18 cellular contexts compared by ENCODE assay signal in genomic region chrX:91039777-91040176, GRCh38.
DNase-seq lines count a peak whose midpoint lies in the region; FAIRE-seq and TF ChIP-seq lines count a peak whose summit lies in the region.
"Had no signal": no experiment of that assay in that cellular context is flagged by ENCODE, and none has a peak within 500 bp of the region (broad histone marks: within the 10 kb centered on the region; RNA-seq: fewer than 3 reads in every experiment).

No MANE protein-coding gene starts in this region.

- H2BK12ac ChIP-seq in trophoblast cell (ENCODE audit: low read length), result no peak overlapping the region

- no peaks in the 10 kb centered on the region for H3K27me3 Mint-ChIP-seq in neural progenitor cell (ENCODE audit: insufficient read depth, low read depth)
- H3K27me3 Mint-ChIP-seq: B cell had no signal

- WGBS in trophoblast cell (ENCODE audit: extremely low coverage, insufficient coverage, insufficient read length), result no CpG with 5 or more reads among the region's 2 CpGs

- H3K27me3 ChIP-seq in neural progenitor cell, result no peaks in the 10 kb centered on the region
- no peaks in the 10 kb centered on the region for H3K27me3 ChIP-seq in trophoblast cell (ENCODE audit: insufficient read depth, low read length)

- H3K4ac ChIP-seq in trophoblast cell (ENCODE audit: low read depth, low read length), result no peak overlapping the region

- H3K9me3 ChIP-seq in neural progenitor cell (ENCODE audit: low read depth), result no peaks in the 10 kb centered on the region
- no peaks in the 10 kb centered on the region for H3K9me3 ChIP-seq in trophoblast cell (ENCODE audit: insufficient read depth, low read depth, low read length)
- H3K9me3 ChIP-seq: HAP-1 had no signal

- no peak overlapping the region for H2AK5ac ChIP-seq in trophoblast cell (ENCODE audit: low read length)

- no peak overlapping the region for H3K14ac ChIP-seq in trophoblast cell (ENCODE audit: low read length)

- H3K4me3 Mint-ChIP-seq in neural progenitor cell, result no peak overlapping the region
- H3K4me3 Mint-ChIP-seq: B cell; CD8-positive, alpha-beta T cell had no signal

- H3K23ac ChIP-seq in trophoblast cell (ENCODE audit: low read length), result no peak overlapping the region

- H3K18ac ChIP-seq in trophoblast cell (ENCODE audit: low read length), result no peak overlapping the region

- H3K9ac ChIP-seq in neural progenitor cell, result no peak overlapping the region
- H3K9ac ChIP-seq in trophoblast cell (ENCODE audit: low read length), result no peak overlapping the region
- H3K9ac ChIP-seq: BLaER1 treated with 17β-estradiol and CSF1 and Interleukin-3, amounts not matched to agents 10 nM and 100 nM had no signal

- TF ChIP-seq CTCF in neural progenitor cell (IDR thresholded peaks at IDR 0.05), result no peak

- no peak overlapping the region for H3K4me3 ChIP-seq in neural progenitor cell
- no peak overlapping the region for H3K4me3 ChIP-seq in trophoblast cell (ENCODE audit: low read depth, low read length)
- H3K4me3 ChIP-seq: BLaER1 treated with 17β-estradiol and CSF1 and Interleukin-3, amounts not matched to agents 10 nM and 100 nM; HAP-1 had no signal

- no peak overlapping the region for H3K27ac ChIP-seq in neural progenitor cell
- no peak overlapping the region for H3K27ac ChIP-seq in trophoblast cell (ENCODE audit: low read depth, low read length)
- H3K27ac ChIP-seq: BLaER1 treated with 17β-estradiol and CSF1 and Interleukin-3, amounts not matched to agents 10 nM and 100 nM had no signal

- H3K4me1 ChIP-seq in neural progenitor cell, result no peaks in the 10 kb centered on the region
- H3K4me1 ChIP-seq in trophoblast cell (ENCODE audit: control insufficient read depth in 1 of 2, insufficient read depth in 2 of 2, low read length in 2 of 2), result no peaks in the 10 kb centered on the region
- H3K4me1 ChIP-seq: BLaER1 treated with 17β-estradiol and CSF1 and Interleukin-3, amounts not matched to agents 10 nM and 100 nM had no signal

- no peaks in the 10 kb centered on the region for H3K4me1 Mint-ChIP-seq in neural progenitor cell
- H3K4me1 Mint-ChIP-seq: B cell had no signal

- no peak overlapping the region for H3K4me2 ChIP-seq in neural progenitor cell
- no peak overlapping the region for H3K4me2 ChIP-seq in trophoblast cell (ENCODE audit: low read length)
- H3K4me2 ChIP-seq: BLaER1 treated with 17β-estradiol and CSF1 and Interleukin-3, amounts not matched to agents 10 nM and 100 nM had no signal

- H3K36me3 ChIP-seq in neural progenitor cell (no peaks in the 10 kb centered on the region), trophoblast cell (ENCODE audit: control insufficient read depth in 1 of 2, insufficient read depth in 2 of 2, low read length in 2 of 2) (no peaks in the 10 kb centered on the region)
- H3K36me3 ChIP-seq: BLaER1 treated with 17β-estradiol and CSF1 and Interleukin-3, amounts not matched to agents 10 nM and 100 nM; HAP-1 had no signal

- no peaks in the 10 kb centered on the region for H3F3A ChIP-seq in neural progenitor cell (ENCODE audit: low read depth)

- H3K79me2 ChIP-seq in neural progenitor cell (ENCODE audit: low read depth) (no peaks in the 10 kb centered on the region), trophoblast cell (ENCODE audit: control insufficient read depth, insufficient read depth, low read length, poor library complexity) (no peaks in the 10 kb centered on the region)

- H3K27ac Mint-ChIP-seq in neural progenitor cell, result no peak overlapping the region
- H3K27ac Mint-ChIP-seq: B cell; CD8-positive, alpha-beta T cell had no signal

- no peak overlapping the region for H2BK120ac ChIP-seq in trophoblast cell (ENCODE audit: insufficient read depth, low read length, poor library complexity)

- H4K91ac ChIP-seq in trophoblast cell (ENCODE audit: low read depth, low read length), result no peak overlapping the region

- DNase-seq in NCI-H82 (lab: John Stamatoyannopoulos, UW) (peak; percentile 2), NCI-H82 treated with DMSO at 0.1 percent for 48 hours (lab: John Stamatoyannopoulos, UW; ENCODE audit: unreplicated experiment) (no peak), RPMI8226 (peak; percentile 2), neural progenitor cell (ENCODE audit: low spot score) (peak; percentile 29), urothelium cell line (ENCODE audit: low spot score) (no peak), trophoblast cell (no peak)
- no peak for DNase-seq in stimulated activated naive CD4-positive, alpha-beta T cell (lab: John Stamatoyannopoulos, UW)
- DNase-seq: 8988T; Calu3; CD8-positive, alpha-beta T cell; GDM1 had no signal

- H2AFZ ChIP-seq in neural progenitor cell (replicated peaks) (peak overlapping the region; percentile 35), trophoblast cell (ENCODE audit: insufficient read depth, low read length, poor library complexity) (no peak overlapping the region)

- no peak overlapping the region for H4K8ac ChIP-seq in trophoblast cell (ENCODE audit: low read depth, low read length)

- FAIRE-seq in urothelium cell line (lab: Jason Lieb, UNC), result no peak
- FAIRE-seq: GM12892, GM18507, H1, HepG2 had no signal

- H4K12ac ChIP-seq in trophoblast cell (ENCODE audit: low read depth, low read length), result no peak overlapping the region

- no peaks in the 10 kb centered on the region for H3K79me1 ChIP-seq in trophoblast cell (ENCODE audit: low read length)

- H3K9me3 Mint-ChIP-seq in neural progenitor cell, result peaks cover 8% of the 10 kb centered on the region

- H4K20me1 ChIP-seq in neural progenitor cell (ENCODE audit: low read depth), result no peaks in the 10 kb centered on the region
- H4K20me1 ChIP-seq: BLaER1 treated with 17β-estradiol and CSF1 and Interleukin-3, amounts not matched to agents 10 nM and 100 nM had no signal

- no peaks in the 10 kb centered on the region for H3K36me3 Mint-ChIP-seq in neural progenitor cell
- H3K36me3 Mint-ChIP-seq: CD8-positive, alpha-beta T cell had no signal

- no peak overlapping the region for H2BK5ac ChIP-seq in trophoblast cell (ENCODE audit: low read depth, low read length, poor library complexity)

Comparison
In these comparisons a context has a peak if more than half of its experiments do, and no peak if none do; other contexts are left out.
1. DNase-seq: peak in NCI-H82 (single experiment), RPMI8226 (single experiment) and neural progenitor cell (single experiment); none in NCI-H82 treated with DMSO at 0.1 percent for 48 hours (single experiment), stimulated activated naive CD4-positive, alpha-beta T cell (0 of 6), urothelium cell line (single experiment) and trophoblast cell (0 of 2).